23 cellular contexts compared by ENCODE assay signal in the genomic region with DNA sequence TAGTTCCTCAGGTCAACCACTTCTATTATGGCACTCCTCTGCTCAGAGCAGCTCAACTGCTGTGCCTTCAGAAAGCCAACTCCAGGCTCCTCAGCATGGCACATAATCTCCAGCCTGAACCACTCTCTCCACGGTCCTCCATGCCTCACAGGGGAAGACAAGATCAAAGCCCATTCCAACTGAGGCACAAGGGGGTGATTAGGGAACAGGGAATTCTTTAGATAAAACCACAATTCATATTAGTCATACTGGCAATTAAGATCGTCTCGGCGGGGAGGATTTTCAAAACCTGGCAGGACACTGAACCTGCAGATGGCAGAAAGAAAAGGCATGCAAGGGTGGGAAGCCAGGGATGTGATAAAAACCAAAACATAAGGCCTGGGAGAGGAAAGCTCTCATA.
"Had no signal": no experiment of that assay in that cellular context is flagged by ENCODE, and none has a peak within 500 bp of the region (broad histone marks: within the 10 kb centered on the region; RNA-seq: fewer than 3 reads in every experiment).

No MANE protein-coding gene starts in this region.

- H3K4me3 ChIP-seq: SJSA1 had no signal

- H3K27me3 Mint-ChIP-seq: activated CD8-positive, alpha-beta T cell treated with anti-CD3 and anti-CD28 coated beads for 36 hours; activated naive CD4-positive, alpha-beta T cell treated with anti-CD3 and anti-CD28 coated beads, Interleukin-2, amount 10 ng/mL, durations not matched to agents 7 days and 5 days; activated naive CD8-positive, alpha-beta T cell treated with anti-CD3 and anti-CD28 coated beads for 36 hours had no signal

- H3K36me3 ChIP-seq: SJSA1 had no signal

- H3K4me1 Mint-ChIP-seq: activated naive CD4-positive, alpha-beta T cell treated with anti-CD3 and anti-CD28 coated beads, Interleukin-2, amount 10 ng/mL, durations not matched to agents 7 days and 5 days; activated naive CD8-positive, alpha-beta T cell treated with anti-CD3 and anti-CD28 coated beads for 36 hours had no signal

- H3K4me1 ChIP-seq: SJSA1 had no signal

- H3K27me3 ChIP-seq: SJSA1 had no signal

- H3K4me3 Mint-ChIP-seq: activated CD8-positive, alpha-beta T cell treated with anti-CD3 and anti-CD28 coated beads for 36 hours; activated naive CD4-positive, alpha-beta T cell treated with anti-CD3 and anti-CD28 coated beads, Interleukin-2, amount 10 ng/mL, durations not matched to agents 7 days and 5 days; activated naive CD8-positive, alpha-beta T cell treated with anti-CD3 and anti-CD28 coated beads for 36 hours; activated T-cell treated with anti-CD3 and anti-CD28 coated beads, Interleukin-2, amount 50 U/mL, for 72 hours; T-helper 1 cell treated with Interleukin-12 subunit alpha and Interleukin-12 subunit beta and Interleukin-4 antibody, amounts not matched to agents 30 μg/mL and 1 μg/mL, for 36 hours had no signal

- H3K36me3 Mint-ChIP-seq: activated naive CD4-positive, alpha-beta T cell treated with anti-CD3 and anti-CD28 coated beads, Interleukin-2, amount 10 ng/mL, durations not matched to agents 7 days and 5 days; activated naive CD8-positive, alpha-beta T cell treated with anti-CD3 and anti-CD28 coated beads for 36 hours had no signal

- ATAC-seq: activated CD4-positive, CD25-positive, alpha-beta regulatory T cell treated with anti-CD3 and anti-CD28 coated beads, Interleukin-2, amount 50 U/mL, for 24 hours; activated CD8-positive, alpha-beta T cell treated with anti-CD3 and anti-CD28 coated beads for 36 hours; activated T-cell treated with anti-CD3 and anti-CD28 coated beads, Interleukin-2, amount 50 U/mL, for 72 hours; SK-N-SH treated with all-trans-retinoic acid at 6 μM for 48 hours had no signal

- H3K27ac Mint-ChIP-seq: activated CD8-positive, alpha-beta T cell treated with anti-CD3 and anti-CD28 coated beads for 36 hours; activated naive CD4-positive, alpha-beta T cell treated with anti-CD3 and anti-CD28 coated beads, Interleukin-2, amount 10 ng/mL, durations not matched to agents 7 days and 5 days; activated naive CD8-positive, alpha-beta T cell treated with anti-CD3 and anti-CD28 coated beads for 36 hours; activated T-cell treated with anti-CD3 and anti-CD28 coated beads, Interleukin-2, amount 50 U/mL, for 72 hours; activated T-helper 2 cell treated with anti-CD3 and anti-CD28 coated beads, Interferon-gamma antibody, Interleukin-2, Interleukin-4, amounts not matched to agents 10 μg/mL and 5 μg/mL and 100 μg/mL, durations not matched to agents 14 hours and 24 hours and 36 hours; T-helper 1 cell treated with Interleukin-12 subunit alpha and Interleukin-12 subunit beta and Interleukin-4 antibody, amounts not matched to agents 30 μg/mL and 1 μg/mL, for 36 hours had no signal

- H3K27ac ChIP-seq: SJSA1 had no signal

- DNase-seq: activated CD4-positive, alpha-beta T cell treated with anti-CD3 and anti-CD28 coated beads for 4 hours; activated CD8-positive, alpha-beta memory T cell treated with anti-CD3 and anti-CD28 coated beads, Interleukin-2, amount 50 U/mL, for 4 hours; activated CD8-positive, alpha-beta T cell treated with anti-CD3 and anti-CD28 coated beads for 36 hours; activated gamma-delta T cell treated with Interleukin-2 at 50 U/mL for 16 hours; activated naive CD4-positive, alpha-beta T cell treated with anti-CD3 and anti-CD28 coated beads, Interleukin-2, amount 10 ng/mL, durations not matched to agents 7 days and 5 days; activated naive CD8-positive, alpha-beta T cell treated with anti-CD3 and anti-CD28 coated beads for 36 hours; activated T-cell treated with anti-CD3 and anti-CD28 coated beads, Interleukin-2, amount 50 U/mL, for 72 hours; cerebellar nuclear complex; Karpas-422; NCI-H1105 treated with DMSO at 0.1 percent for 48 hours; NCI-H1436 treated with DMSO at 0.1 percent for 48 hours; NCI-H187; NCI-H2081; NCI-H2171; NCI-H2227 treated with DMSO at 0.1 percent for 48 hours; NCI-H526; NCI-H82; SHP77 had no signal
